Comparison of ENCODE assay signal across 21 cellular contexts in the genomic region with DNA sequence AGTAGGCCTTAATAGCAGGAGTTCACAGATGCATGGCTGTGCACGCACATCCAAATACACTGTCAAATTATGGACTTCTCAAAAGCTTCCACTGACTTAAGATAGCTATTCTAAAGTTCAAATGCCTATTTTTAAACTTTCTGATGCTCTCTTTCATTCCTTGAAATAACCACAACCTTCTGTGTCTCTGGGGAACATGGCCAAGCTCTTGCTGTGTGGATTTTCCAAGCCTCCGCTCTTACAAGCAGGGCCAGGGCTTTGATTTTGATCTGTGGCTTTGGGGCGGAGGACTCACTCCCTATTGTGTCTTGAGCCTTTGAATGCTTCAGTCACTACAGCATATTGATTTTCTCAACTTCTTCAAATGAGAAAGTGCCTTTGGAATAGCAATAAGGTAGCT. TPM values are rescaled to one million over a fixed set of nuclear protein-coding genes. Genes with fewer than 3 reads are reported as not detected.
"Had no signal": no experiment of that assay in that cellular context is flagged by ENCODE, and none has a peak within 500 bp of the region (broad histone marks: within the 10 kb centered on the region; RNA-seq: fewer than 3 reads in every experiment).

No MANE protein-coding gene starts in this region.

- H3K36me3 ChIP-seq: MG63, SJSA1 had no signal

- ATAC-seq: HepG2, SK-N-SH treated with all-trans-retinoic acid at 6 μM for 48 hours had no signal

- H3K4me1 ChIP-seq: SJSA1 had no signal

- H3K27ac ChIP-seq: SJSA1 had no signal

- DNase-seq: IMR-90, Karpas-422, KG1, MG63, NCI-H1092 treated with DMSO at 0.1 percent for 48 hours, NCI-H1436, NCI-H2029, NCI-H2081 treated with DMSO at 0.1 percent for 48 hours, NCI-H226, NCI-H446, NCI-H510A, NCI-H524 treated with DMSO at 0.1 percent for 48 hours, NCI-H69, NCI-H774, Right ventricle myocardium superior, RPMI8226, SIG-M5 had no signal

- H3K4me3 ChIP-seq: MG63, SJSA1 had no signal

- H3K9me3 ChIP-seq: MG63, SJSA1 had no signal

- H3K27me3 ChIP-seq: MG63 had no signal

RNA-seq across cellular contexts. Expression of gene OTOR, which starts 54.0 kb away (rescaled TPM):
- total RNA-seq: HepG2, HT1080, IMR-90, Right ventricle myocardium superior, SJSA1 had no signal
- polyA plus RNA-seq: HepG2, IMR-90 had no signal
